ENCODE assay signal across 11 cellular contexts in the genomic region with DNA sequence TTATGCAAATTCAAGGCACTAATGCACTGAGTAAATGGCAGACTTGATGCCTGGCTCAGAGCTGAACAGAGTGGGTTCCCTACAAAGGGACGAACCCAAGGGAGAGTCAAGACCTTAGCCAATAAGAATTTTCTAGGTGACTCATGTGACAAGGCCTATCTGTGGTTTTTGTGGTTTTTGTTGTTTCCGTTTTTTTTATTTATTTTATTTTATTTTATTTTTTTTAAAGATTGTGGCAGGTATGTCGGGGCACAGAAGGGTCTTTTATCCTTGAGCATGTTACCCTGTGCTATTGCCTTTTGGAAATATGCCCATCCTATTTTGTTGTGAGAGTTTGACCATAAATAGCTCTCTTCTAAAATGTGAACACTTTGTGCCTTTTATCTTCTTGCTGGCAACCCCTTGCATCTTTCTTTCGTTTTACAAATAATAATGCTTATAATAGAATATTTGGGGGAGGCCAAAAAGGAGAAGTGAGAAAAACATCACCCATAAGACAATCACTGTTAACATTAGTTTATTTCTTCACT.
DNase-seq lines count a peak whose midpoint lies in the region; ATAC-seq, FAIRE-seq and TF ChIP-seq lines count a peak whose summit lies in the region.
"Had no signal": no experiment of that assay in that cellular context is flagged by ENCODE, and none has a peak within 500 bp of the region (broad histone marks: within the 10 kb centered on the region; RNA-seq: fewer than 3 reads in every experiment).

No MANE protein-coding gene starts in this region.

- FAIRE-seq in GM12878 (lab: Jason Lieb, UNC): peak; percentile 68

- H3K4me2 ChIP-seq in GM12878 (ENCODE audit: control insufficient read depth, insufficient read depth): peak overlapping the region; percentile 67; the same call in 1 of the 2 replicates

- CTCF ChIA-PET in GM12878 (lab: Yijun Ruan, JAX): interaction anchor here (1.3 kb wide), 1 partner anchor 14 kb away, joined by 3 read pairs; no protein-coding TSS in a partner anchor

- DNase-seq in GM12878 (ENCODE audit: low read depth, low spot score) (peak; percentile 76), SIG-M5 treated with dmso at 0.1 percent for 504 hours (lab: John Stamatoyannopoulos, UW; ENCODE audit: unreplicated experiment) (no peak), NCI-H2227 treated with DMSO at 0.1 percent for 48 hours (lab: John Stamatoyannopoulos, UW) (no peak), midbrain (lab: John Stamatoyannopoulos, UW) (no peak)
- DNase-seq in activated naive CD4-positive, alpha-beta T cell treated with Interleukin-2 at 50 U/mL for 16 hours: no peak
- DNase-seq: central memory CD4-positive, alpha-beta T cell; NCI-H524 had no signal

- no peak for TF ChIP-seq CTCF in GM12878 (IDR thresholded peaks at IDR 0.05 in 2 of 3, conservative IDR thresholded peaks at IDR 0.05 in 1 of 3; ENCODE audit: control insufficient read depth in 2 of 3, extremely low read depth in 1 of 3, insufficient read depth in 1 of 3, low read depth in 3 of 3, low read length in 3 of 3)

- 0% methylated on average over 4 of the region's 4 CpGs for WGBS in GM12878 (ENCODE audit: insufficient coverage, insufficient replicate concordance, low lambda C conversion rate, missing lambda C conversion rate)

- in situ Hi-C loops in GM12878 (cut with MboI): loop anchor here (10.0 to 25.0 kb wide), 3 partner anchors 64 to 667 kb away; no protein-coding TSS in a partner anchor

- H3K27ac ChIP-seq in GM12878 (ENCODE audit: control insufficient read depth, insufficient read depth): peak overlapping the region; percentile 81

- no peaks in the 10 kb centered on the region for H3K27me3 ChIP-seq in GM12878 (replicated peaks in 1 of 2; ENCODE audit: control insufficient read depth in 2 of 2, insufficient read depth in 2 of 2, low read length in 1 of 2)

- TF ChIP-seq RAD21 in GM12878 (IDR thresholded peaks at IDR 0.05; ENCODE audit: insufficient read depth, low read depth, low read length): no peak

- POLR2A ChIA-PET in GM12878 (lab: Charles Lee): no interaction called here

- H3K9ac ChIP-seq in GM12878 (ENCODE audit: control insufficient read depth, insufficient read depth, low read length): no peak overlapping the region

- no peak overlapping the region; the same call in none of the 2 replicates for H2AFZ ChIP-seq in GM12878 (ENCODE audit: control insufficient read depth, low read depth, low read length)

- peak overlapping the region; percentile 82; the same call in 1 of the 2 replicates for H3K4me3 ChIP-seq in GM12878

- no TSS peak for BruUV-seq in GM12878 (replicated peaks; lab: Mats Ljungman, UMichigan)

- H3K79me2 ChIP-seq in GM12878 (ENCODE audit: control insufficient read depth, insufficient read depth, low read length): no peaks in the 10 kb centered on the region

- ATAC-seq in GM18867 (IDR thresholded peaks at IDR 0.05; ENCODE audit: unreplicated experiment) (peak; percentile 98), GM21529 (IDR thresholded peaks at IDR 0.05; ENCODE audit: unreplicated experiment) (peak; percentile 97), HG03139 (IDR thresholded peaks at IDR 0.05; ENCODE audit: unreplicated experiment) (peak; percentile 98), GM12878 (peak; percentile 99)
- ATAC-seq: left lobe of liver had no signal

- RAD21 ChIA-PET in GM12878 (lab: Charles Lee; ENCODE audit: unreplicated experiment): interaction anchor here (1.0 to 1.1 kb wide), 2 partner anchors 27 to 422 kb away, joined by 3 to 4 read pairs; no protein-coding TSS in a partner anchor

- H4K20me1 ChIP-seq in GM12878 (ENCODE audit: control insufficient read depth, insufficient read depth): no peaks in the 10 kb centered on the region

- TF ChIP-seq POLR2A in GM12878 (IDR thresholded peaks at IDR 0.05; ENCODE audit: low read depth, low read length): peak; percentile 43

- TF ChIP-seq EP300 in GM12878 (IDR thresholded peaks at IDR 0.05; ENCODE audit: borderline replicate concordance in 1 of 2, control insufficient read depth in 1 of 2, low read depth in 2 of 2, low read length in 2 of 2): peak in 1 of 2 experiments; percentile 55; a peak in 1 of 4 replicates

- SMC1A ChIA-PET in GM12878 (lab: Charles Lee; ENCODE audit: uncharacterized antibody, unreplicated experiment): no interaction called here

- intact Hi-C loops in GM12878 (cut with micrococcal nuclease; ENCODE audit: unreplicated experiment): loop anchor here (10.0 kb wide), 1 partner anchor 434 kb away; the partner anchor contains the start of gene KCTD1

- peaks cover 8% of the 10 kb centered on the region; the same call in 1 of the 2 replicates for H3K4me1 ChIP-seq in GM12878 (ENCODE audit: control insufficient read depth, insufficient read depth, low read length)

- no peaks in the 10 kb centered on the region for H3K9me3 ChIP-seq in GM12878 (replicated peaks; ENCODE audit: control insufficient read depth, insufficient read depth, low read length)

- H3K36me3 ChIP-seq in GM12878 (ENCODE audit: control insufficient read depth in 2 of 2, insufficient read depth in 2 of 2, low read length in 1 of 2): no peaks in the 10 kb centered on the region

TF ChIP-seq in GM12878, 131 proteins besides CTCF, POLR2A, EP300 and RAD21 (continues in another document):
- TF ChIP-seq EGR1 (IDR thresholded peaks at IDR 0.05; ENCODE audit: borderline replicate concordance in 1 of 2, low read depth in 2 of 2, low read length in 2 of 2) (no peak), EZH2 (IDR thresholded peaks at IDR 0.05; ENCODE audit: borderline replicate concordance, control insufficient read depth, low read depth, low read length) (no peak), RBBP5 (conservative IDR thresholded peaks at IDR 0.05) (peak; percentile 100), RUNX3 (IDR thresholded peaks at IDR 0.05; ENCODE audit: low read length) (peak; percentile 95), SP1 (IDR thresholded peaks at IDR 0.05; ENCODE audit: low read depth, low read length) (peak; percentile 59), MTA2 (IDR thresholded peaks at IDR 0.05; ENCODE audit: low read depth) (peak; percentile 74), SPI1 (IDR thresholded peaks at IDR 0.05; ENCODE audit: borderline replicate concordance, insufficient read depth, low read depth, low read length) (peak; percentile 93), MTA3 (IDR thresholded peaks at IDR 0.05; ENCODE audit: borderline replicate concordance, low read length) (0 out of 2 replicates have a peak, but pooled peaks have one; percentile 35), CBFB (IDR thresholded peaks at IDR 0.05; ENCODE audit: low read depth) (peak; percentile 91), YY1 (IDR thresholded peaks at IDR 0.05; ENCODE audit: low read depth, low read length) (peak; percentile 44; the same call in 1 of the 2 replicates), CREB1 (IDR thresholded peaks at IDR 0.05; ENCODE audit: low read depth) (0 out of 2 replicates have a peak, but pooled peaks have one; percentile 26), ATF7 (IDR thresholded peaks at IDR 0.05; ENCODE audit: low read depth) (peak; percentile 70), JUNB (IDR thresholded peaks at IDR 0.05) (peak; percentile 13; the same call in 1 of the 2 replicates), SIN3A (IDR thresholded peaks at IDR 0.05; ENCODE audit: low read depth, low read length) (no peak)
- TF ChIP-seq, protein P1, sequence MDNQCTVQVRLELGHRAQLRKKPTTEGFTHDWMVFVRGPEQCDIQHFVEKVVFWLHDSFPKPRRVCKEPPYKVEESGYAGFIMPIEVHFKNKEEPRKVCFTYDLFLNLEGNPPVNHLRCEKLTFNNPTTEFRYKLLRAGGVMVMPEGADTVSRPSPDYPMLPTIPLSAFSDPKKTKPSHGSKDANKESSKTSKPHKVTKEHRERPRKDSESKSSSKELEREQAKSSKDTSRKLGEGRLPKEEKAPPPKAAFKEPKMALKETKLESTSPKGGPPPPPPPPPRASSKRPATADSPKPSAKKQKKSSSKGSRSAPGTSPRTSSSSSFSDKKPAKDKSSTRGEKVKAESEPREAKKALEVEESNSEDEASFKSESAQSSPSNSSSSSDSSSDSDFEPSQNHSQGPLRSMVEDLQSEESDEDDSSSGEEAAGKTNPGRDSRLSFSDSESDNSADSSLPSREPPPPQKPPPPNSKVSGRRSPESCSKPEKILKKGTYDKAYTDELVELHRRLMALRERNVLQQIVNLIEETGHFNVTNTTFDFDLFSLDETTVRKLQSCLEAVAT (IDR thresholded peaks at IDR 0.05): peak; percentile 99
- TF ChIP-seq, protein P2, sequence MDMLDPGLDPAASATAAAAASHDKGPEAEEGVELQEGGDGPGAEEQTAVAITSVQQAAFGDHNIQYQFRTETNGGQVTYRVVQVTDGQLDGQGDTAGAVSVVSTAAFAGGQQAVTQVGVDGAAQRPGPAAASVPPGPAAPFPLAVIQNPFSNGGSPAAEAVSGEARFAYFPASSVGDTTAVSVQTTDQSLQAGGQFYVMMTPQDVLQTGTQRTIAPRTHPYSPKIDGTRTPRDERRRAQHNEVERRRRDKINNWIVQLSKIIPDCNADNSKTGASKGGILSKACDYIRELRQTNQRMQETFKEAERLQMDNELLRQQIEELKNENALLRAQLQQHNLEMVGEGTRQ (IDR thresholded peaks at IDR 0.05; ENCODE audit: borderline replicate concordance, low read depth, low read length): peak; percentile 28; the same call in 1 of the 2 replicates
- TF ChIP-seq, protein P3, sequence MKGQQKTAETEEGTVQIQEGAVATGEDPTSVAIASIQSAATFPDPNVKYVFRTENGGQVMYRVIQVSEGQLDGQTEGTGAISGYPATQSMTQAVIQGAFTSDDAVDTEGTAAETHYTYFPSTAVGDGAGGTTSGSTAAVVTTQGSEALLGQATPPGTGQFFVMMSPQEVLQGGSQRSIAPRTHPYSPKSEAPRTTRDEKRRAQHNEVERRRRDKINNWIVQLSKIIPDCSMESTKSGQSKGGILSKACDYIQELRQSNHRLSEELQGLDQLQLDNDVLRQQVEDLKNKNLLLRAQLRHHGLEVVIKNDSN (IDR thresholded peaks at IDR 0.05; ENCODE audit: borderline replicate concordance, extremely low read length, insufficient read depth, low read depth, low read length): peak; percentile 12
- TF ChIP-seq, protein P4, sequence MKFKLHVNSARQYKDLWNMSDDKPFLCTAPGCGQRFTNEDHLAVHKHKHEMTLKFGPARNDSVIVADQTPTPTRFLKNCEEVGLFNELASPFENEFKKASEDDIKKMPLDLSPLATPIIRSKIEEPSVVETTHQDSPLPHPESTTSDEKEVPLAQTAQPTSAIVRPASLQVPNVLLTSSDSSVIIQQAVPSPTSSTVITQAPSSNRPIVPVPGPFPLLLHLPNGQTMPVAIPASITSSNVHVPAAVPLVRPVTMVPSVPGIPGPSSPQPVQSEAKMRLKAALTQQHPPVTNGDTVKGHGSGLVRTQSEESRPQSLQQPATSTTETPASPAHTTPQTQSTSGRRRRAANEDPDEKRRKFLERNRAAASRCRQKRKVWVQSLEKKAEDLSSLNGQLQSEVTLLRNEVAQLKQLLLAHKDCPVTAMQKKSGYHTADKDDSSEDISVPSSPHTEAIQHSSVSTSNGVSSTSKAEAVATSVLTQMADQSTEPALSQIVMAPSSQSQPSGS (IDR thresholded peaks at IDR 0.05; ENCODE audit: low read length): 0 out of 2 replicates have a peak, but pooled peaks have one; percentile 30
